ENCODE assay signal across 16 cellular contexts in the genomic region with DNA sequence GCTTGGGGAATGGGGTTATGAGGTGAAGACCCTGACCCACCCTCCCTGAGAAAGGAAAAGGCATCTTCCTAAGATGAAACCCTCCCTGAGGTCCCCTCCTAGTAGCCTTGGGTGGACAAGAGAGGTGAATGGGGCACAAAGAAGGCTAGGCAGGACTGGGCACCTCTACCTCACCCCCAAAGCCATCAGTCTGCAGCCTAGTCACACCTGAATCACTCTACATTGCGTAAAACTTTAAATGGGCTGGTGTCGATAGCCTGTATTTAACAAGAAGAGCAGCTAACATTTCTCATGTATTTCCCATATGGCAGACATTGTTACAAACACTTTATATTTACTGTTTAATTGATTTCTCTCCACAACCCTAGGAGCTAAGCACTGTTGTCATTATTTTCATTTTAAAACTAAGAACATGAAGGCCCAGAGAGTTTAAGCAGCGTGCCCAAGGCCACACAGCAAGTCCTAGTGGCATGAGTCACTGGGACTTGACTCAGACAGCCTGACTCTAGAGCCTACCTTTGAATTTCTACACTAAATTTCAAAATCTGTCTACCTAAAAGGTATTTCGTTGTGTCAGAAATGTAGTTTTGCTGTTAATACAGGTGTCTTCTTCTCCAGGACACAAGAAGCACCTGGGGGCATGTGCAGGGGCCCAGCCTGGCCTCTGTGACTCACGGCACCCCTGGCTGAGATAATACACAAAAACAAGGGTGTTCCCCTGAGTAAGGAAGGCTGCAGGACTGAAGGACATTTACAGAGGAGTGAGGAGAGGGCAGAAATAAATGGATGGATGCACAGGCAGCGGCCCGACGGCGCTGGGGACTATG. TPM values are rescaled to one million over a fixed set of nuclear protein-coding genes. Genes with fewer than 3 reads are reported as not detected.
DNase-seq lines count a peak whose midpoint lies in the region; ATAC-seq and TF ChIP-seq lines count a peak whose summit lies in the region.
"Had no signal": no experiment of that assay in that cellular context is flagged by ENCODE, and none has a peak within 500 bp of the region (broad histone marks: within the 10 kb centered on the region; RNA-seq: fewer than 3 reads in every experiment).

No MANE protein-coding gene starts in this region.

- H3K18ac ChIP-seq in trophoblast cell (ENCODE audit: low read length), result no peak overlapping the region

- H3K4me3 ChIP-seq in RWPE2 (ENCODE audit: severe bottlenecking), result no peak overlapping the region
- no peak overlapping the region for H3K4me3 ChIP-seq in trophoblast cell (ENCODE audit: low read depth, low read length)
- H3K4me3 ChIP-seq in right lobe of liver, result no peak overlapping the region

- H2BK5ac ChIP-seq in trophoblast cell (ENCODE audit: low read depth, low read length, poor library complexity), result no peak overlapping the region

- H3K27me3 ChIP-seq in RWPE2 (ENCODE audit: insufficient read depth, poor library complexity, severe bottlenecking), result peaks cover 5% of the 10 kb centered on the region
- H3K27me3 ChIP-seq in trophoblast cell (ENCODE audit: insufficient read depth, low read length), result no peaks in the 10 kb centered on the region
- H3K27me3 ChIP-seq in right lobe of liver, result no peaks in the 10 kb centered on the region

- no peaks in the 10 kb centered on the region for H3K9me3 ChIP-seq in RWPE2 (ENCODE audit: severe bottlenecking)
- H3K9me3 ChIP-seq in trophoblast cell (ENCODE audit: insufficient read depth, low read depth, low read length), result peaks cover 2% of the 10 kb centered on the region
- H3K9me3 ChIP-seq in right lobe of liver, result no peaks in the 10 kb centered on the region

- H3K27ac ChIP-seq in RWPE2 (ENCODE audit: poor library complexity, severe bottlenecking) (no peak overlapping the region), epithelial cell of prostate (no peak overlapping the region), trophoblast cell (ENCODE audit: low read depth, low read length) (no peak overlapping the region), right lobe of liver (no peak overlapping the region)

- DNase-seq in HPDE6-E6E7 (ENCODE audit: extremely low spot score) (peak; percentile 26), RWPE2 (ENCODE audit: low spot score) (no peak), epithelial cell of prostate (ENCODE audit: low read depth, low spot score) (peak; percentile 18), trophoblast cell (peak; percentile 90 to 94), NCI-H2196 (lab: John Stamatoyannopoulos, UW; ENCODE audit: unreplicated experiment) (no peak), hepatic stellate cell (ENCODE audit: low spot score) (no peak), right lobe of liver (no peak)
- DNase-seq: ACHN, AML-193, DMS153, GOT3, KBM-7, NCI-H1694 treated with DMSO at 0.1 percent for 48 hours, NCI-H446, NCI-H748 treated with DMSO at 0.1 percent for 48 hours had no signal

- TF ChIP-seq POLR2A in right lobe of liver (IDR thresholded peaks at IDR 0.05), result no peak

- WGBS in trophoblast cell (ENCODE audit: extremely low coverage, insufficient coverage, insufficient read length), result no CpG with 5 or more reads among the region's 9 CpGs
- 75% methylated on average over 5 of the region's 9 CpGs for WGBS in right lobe of liver (ENCODE audit: insufficient coverage, low coverage, low lambda C conversion rate, missing lambda C conversion rate)

- no peak overlapping the region for H4K8ac ChIP-seq in trophoblast cell (ENCODE audit: low read depth, low read length)

- no peak overlapping the region for H3K23ac ChIP-seq in trophoblast cell (ENCODE audit: low read length)

- H3K4ac ChIP-seq in trophoblast cell (ENCODE audit: low read depth, low read length), result no peak overlapping the region

- H2BK12ac ChIP-seq in trophoblast cell (ENCODE audit: low read length), result no peak overlapping the region

- H3K4me1 ChIP-seq in RWPE2 (ENCODE audit: insufficient read depth, poor library complexity, severe bottlenecking) (peaks cover 7% of the 10 kb centered on the region), trophoblast cell (ENCODE audit: control insufficient read depth in 1 of 2, insufficient read depth in 2 of 2, low read length in 2 of 2) (peaks cover 7 to 12% of the 10 kb centered on the region in 2 experiments), right lobe of liver (no peaks in the 10 kb centered on the region)

- no peak overlapping the region for H4K91ac ChIP-seq in trophoblast cell (ENCODE audit: low read depth, low read length)

- no peaks in the 10 kb centered on the region for H3K36me3 ChIP-seq in RWPE2 (ENCODE audit: low read depth)
- H3K36me3 ChIP-seq in trophoblast cell (ENCODE audit: control insufficient read depth in 1 of 2, insufficient read depth in 2 of 2, low read length in 2 of 2), result no peaks in the 10 kb centered on the region
- no peaks in the 10 kb centered on the region for H3K36me3 ChIP-seq in right lobe of liver

- peak; percentile 62 for ATAC-seq in RWPE2 (ENCODE audit: low read depth)
- no peak for ATAC-seq in right lobe of liver

- no peak overlapping the region for H4K12ac ChIP-seq in trophoblast cell (ENCODE audit: low read depth, low read length)

- TF ChIP-seq CTCF in RWPE2 (IDR thresholded peaks at IDR 0.05; ENCODE audit: poor library complexity, severe bottlenecking) (no peak), right lobe of liver (IDR thresholded peaks at IDR 0.05) (no peak)

- H2AFZ ChIP-seq in trophoblast cell (ENCODE audit: insufficient read depth, low read length, poor library complexity), result no peak overlapping the region

- no peak overlapping the region for H3K14ac ChIP-seq in trophoblast cell (ENCODE audit: low read length)

- no peak overlapping the region for H2BK120ac ChIP-seq in trophoblast cell (ENCODE audit: insufficient read depth, low read length, poor library complexity)

- no peaks in the 10 kb centered on the region for H3K79me1 ChIP-seq in trophoblast cell (ENCODE audit: low read length)

- no peak overlapping the region for H3K4me2 ChIP-seq in trophoblast cell (ENCODE audit: low read length)

- intact Hi-C loops in right lobe of liver (cut with DNase I), result no loop called here

- H2AK5ac ChIP-seq in trophoblast cell (ENCODE audit: low read length), result no peak overlapping the region

- H3K79me2 ChIP-seq in trophoblast cell (ENCODE audit: control insufficient read depth, insufficient read depth, low read length, poor library complexity), result no peaks in the 10 kb centered on the region

- no peak overlapping the region for H3K9ac ChIP-seq in trophoblast cell (ENCODE audit: low read length)

RNA-seq across cellular contexts. Expression of gene AOC1, which starts 3.4 kb away (rescaled TPM):
- 0.18 and 0.21 TPM in 2 replicates for polyA plus RNA-seq in trophoblast cell (2013)
- 10 to 100 TPM in 1 of 6 experiments, 1 to 10 TPM in 2, not detected in 3; 2.2 to 17.5 (median 9.4) TPM for total RNA-seq in right lobe of liver

RNA-seq across cellular contexts. Expression of gene TMEM176A, which starts 55.1 kb away (rescaled TPM):
- polyA plus RNA-seq in trophoblast cell (2013), result 1.7 and 1.8 TPM in 2 replicates
- 1,000 to 10,000 TPM in 1 of 6 experiments, 100 to 1,000 TPM in 5; 441 to 1,033 (median 702) TPM for total RNA-seq in right lobe of liver
- total RNA-seq: SK-MEL-5 had no signal

RNA-seq across cellular contexts. Expression of gene TMEM176B, which starts 55.5 kb away (rescaled TPM):
- 2.4 TPM in 2 replicates for polyA plus RNA-seq in trophoblast cell (2013)
- 1,000 to 10,000 TPM in 1 of 6 experiments, 100 to 1,000 TPM in 5; 711 to 1,315 (median 795) TPM for total RNA-seq in right lobe of liver

Comparison
In these comparisons a context has a peak if more than half of its experiments do, and no peak if none do; other contexts are left out.
1. DNase-seq: peak in HPDE6-E6E7 (single experiment), epithelial cell of prostate (single experiment) and trophoblast cell (2 of 2); none in RWPE2 (single experiment), NCI-H2196 (single experiment), hepatic stellate cell (single experiment) and right lobe of liver (0 of 3).